Comparison of ENCODE assay signal across 10 cellular contexts in the genomic region with DNA sequence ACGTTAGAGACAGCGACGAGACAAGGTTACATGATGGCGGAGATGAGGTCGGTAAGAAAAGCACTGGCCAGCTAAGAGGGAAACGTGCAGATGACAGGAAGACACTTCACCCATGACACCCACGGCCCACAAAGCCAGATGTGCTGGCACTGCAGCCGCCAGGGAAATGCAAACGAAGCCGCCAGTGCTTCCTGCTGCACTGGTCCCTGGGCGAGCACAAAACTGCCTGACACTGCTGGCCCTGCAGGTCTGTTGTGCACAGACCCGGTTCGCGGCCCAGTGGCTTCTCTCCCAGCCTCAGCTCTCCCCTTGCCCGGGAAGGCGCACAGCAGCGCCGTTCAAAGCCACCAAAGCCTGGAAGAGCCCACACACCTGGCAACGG. TPM values are rescaled to one million over a fixed set of nuclear protein-coding genes. Genes with fewer than 3 reads are reported as not detected.
DNase-seq lines count a peak whose midpoint lies in the region; ATAC-seq and TF ChIP-seq lines count a peak whose summit lies in the region.
"Had no signal": no experiment of that assay in that cellular context is flagged by ENCODE, and none has a peak within 500 bp of the region (broad histone marks: within the 10 kb centered on the region; RNA-seq: fewer than 3 reads in every experiment).

No MANE protein-coding gene starts in this region.

- 92 to 93% methylated on average over 18 to 19 of the region's 19 CpGs for WGBS in aorta, 2 donors

- H3K4me3 ChIP-seq in aorta (ENCODE audit: low read length in 2 of 2): no peak overlapping the region
- H3K4me3 ChIP-seq: left ventricle myocardium inferior had no signal

- H3K4me3 Mint-ChIP-seq in effector memory CD8-positive, alpha-beta T cell: peak overlapping the region in 1 of 2 donors; percentile 11

- intact Hi-C loops in aorta (cut with DNase I): no loop called here

- no peak overlapping the region for H3K27ac ChIP-seq in aorta (ENCODE audit: low read depth in 1 of 2, low read length in 2 of 2)
- H3K27ac ChIP-seq: left ventricle myocardium inferior had no signal

- no peaks in the 10 kb centered on the region for H3K9me3 Mint-ChIP-seq in effector memory CD8-positive, alpha-beta T cell

- H3K36me3 Mint-ChIP-seq in effector memory CD8-positive, alpha-beta T cell (ENCODE audit: insufficient read depth): peaks cover 9% of the 10 kb centered on the region

- peak overlapping the region in 1 of 2 donors; percentile 85 for H3K27ac Mint-ChIP-seq in effector memory CD8-positive, alpha-beta T cell

- H3K27me3 ChIP-seq in aorta (ENCODE audit: control insufficient read depth in 1 of 2, insufficient read depth in 2 of 2, low read length in 1 of 2): no peaks in the 10 kb centered on the region

- ATAC-seq in GM18505 (IDR thresholded peaks at IDR 0.05; ENCODE audit: unreplicated experiment) (peak; percentile 46), GM21367 (IDR thresholded peaks at IDR 0.05; ENCODE audit: unreplicated experiment) (peak; percentile 43), HG03378 (IDR thresholded peaks at IDR 0.05; ENCODE audit: unreplicated experiment) (peak; percentile 40), HG03039 (IDR thresholded peaks at IDR 0.05; ENCODE audit: unreplicated experiment) (no peak), aorta (ENCODE audit: low FRiP score) (no peak)
- ATAC-seq in effector memory CD8-positive, alpha-beta T cell (replicated peaks): peak; percentile 55

- peak; percentile 29 for TF ChIP-seq POLR2A in GM18505 (IDR thresholded peaks at IDR 0.05; ENCODE audit: borderline replicate concordance, extremely low read depth, insufficient read depth, insufficient read length)

- peak in 1 of 3 experiments; percentile 26 for DNase-seq in effector memory CD8-positive, alpha-beta T cell
- no peak for DNase-seq in SKM-1 treated with dmso at 0.1 percent for 144 hours (lab: John Stamatoyannopoulos, UW; ENCODE audit: unreplicated experiment)
- no peak for DNase-seq in OCI-M2 (lab: John Stamatoyannopoulos, UW; ENCODE audit: unreplicated experiment)
- no peak for DNase-seq in aorta
- DNase-seq: left ventricle myocardium inferior, NCI-H1105 had no signal

- no peaks in the 10 kb centered on the region for H3K4me1 ChIP-seq in aorta (ENCODE audit: control insufficient read depth in 1 of 2, insufficient read depth in 2 of 2, low read length in 2 of 2)
- H3K4me1 ChIP-seq: left ventricle myocardium inferior had no signal

- H3K27me3 Mint-ChIP-seq in effector memory CD8-positive, alpha-beta T cell: no peaks in the 10 kb centered on the region

- no peaks in the 10 kb centered on the region for H3K9me3 ChIP-seq in aorta (ENCODE audit: control insufficient read depth, low read length)
- H3K9me3 ChIP-seq: left ventricle myocardium inferior had no signal

- H3K4me1 Mint-ChIP-seq in effector memory CD8-positive, alpha-beta T cell (ENCODE audit: low read depth in 2 of 2): peaks cover 3 to 17% of the 10 kb centered on the region in 2 donors

- H3K36me3 ChIP-seq in aorta (ENCODE audit: control insufficient read depth in 1 of 2, insufficient read depth in 2 of 2, low read length in 1 of 2): no peaks in the 10 kb centered on the region

RNA-seq across cellular contexts. Expression of a gene that starts 20.3 kb away (rescaled TPM):
- 1 to 10 TPM; 6.8 to 7.9 TPM for total RNA-seq in aorta
- polyA plus RNA-seq in aorta: 1 to 10 TPM; 1.0 to 5.7 TPM

RNA-seq across cellular contexts. Expression of a gene that starts 20.4 kb away (rescaled TPM):
- not detected for total RNA-seq in aorta
- polyA plus RNA-seq in aorta: not detected
- total RNA-seq: left ventricle myocardium inferior had no signal

Comparison
In these comparisons a context has a peak if more than half of its experiments do, and no peak if none do; other contexts are left out.
1. ATAC-seq: peak in GM18505 (single experiment), GM21367 (single experiment), HG03378 (single experiment) and effector memory CD8-positive, alpha-beta T cell (single experiment); none in HG03039 (single experiment) and aorta (single experiment).